8 cellular contexts compared by ENCODE assay signal in the genomic region with DNA sequence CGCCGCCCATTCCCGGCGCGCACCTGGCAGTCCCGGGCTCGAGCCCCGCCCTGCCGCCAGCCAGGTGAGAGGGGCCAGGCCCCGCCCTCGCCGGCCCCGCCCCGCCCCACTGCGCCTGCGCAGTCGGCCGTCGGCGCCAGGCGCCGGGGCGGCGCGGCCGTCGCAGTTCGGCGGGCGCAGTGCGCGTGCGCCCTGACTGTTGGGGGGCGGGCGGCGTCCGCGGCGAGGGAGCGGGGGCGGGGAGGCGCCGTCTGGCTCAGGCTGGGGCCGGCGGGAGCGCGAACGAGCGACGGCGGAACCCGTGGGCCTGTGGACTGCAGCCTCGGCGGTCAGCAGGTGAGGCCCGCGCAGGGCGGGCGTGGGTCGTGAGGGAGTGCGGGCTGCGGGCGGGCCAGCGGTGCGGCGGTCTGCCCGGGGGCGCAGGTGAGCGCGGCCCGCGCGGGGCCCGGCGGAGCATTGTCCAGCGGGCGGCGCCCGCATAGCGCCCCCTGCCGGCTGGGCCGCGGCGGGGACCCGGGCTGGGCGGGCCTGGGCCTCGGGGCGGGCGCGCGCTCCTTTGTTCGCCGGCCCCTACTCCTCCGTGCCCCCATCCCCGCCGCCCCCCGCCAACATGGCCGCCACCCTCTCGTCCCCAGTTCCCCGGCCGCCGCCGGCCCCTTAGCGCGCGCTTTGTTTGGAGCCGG. TPM values are rescaled to one million over a fixed set of nuclear protein-coding genes. Genes with fewer than 3 reads are reported as not detected.
DNase-seq lines count a peak whose midpoint lies in the region; ATAC-seq and TF ChIP-seq lines count a peak whose summit lies in the region.

A gene (plus strand): TSS at position 242 of the 683 bp plus-strand sequence. CDS start 38,096 bp downstream, outside the sequence.

- H2BK5ac ChIP-seq in neuronal stem cell (ENCODE audit: low read length): peak within 1 kb of the TSS; percentile 56

- TF ChIP-seq CTCF in subcutaneous adipose tissue (IDR thresholded peaks at IDR 0.05; ENCODE audit: low read depth): no peak

- peaks cover 2% of the 10 kb centered on the region for H3K79me1 ChIP-seq in neuronal stem cell (ENCODE audit: low read depth, low read length)

- H3K27ac ChIP-seq in SJCRH30 (peak within 1 kb of the TSS; percentile 80), neuronal stem cell (replicated peaks; ENCODE audit: low read length) (peak within 1 kb of the TSS; percentile 82)

- ATAC-seq in GM21576 (IDR thresholded peaks at IDR 0.05; ENCODE audit: unreplicated experiment): peak; percentile 76

- peak within 1 kb of the TSS; percentile 99 for H3K23ac ChIP-seq in neuronal stem cell (ENCODE audit: low read depth, low read length, poor library complexity)

- H2BK15ac ChIP-seq in neuronal stem cell (ENCODE audit: low read length): no peak within 1 kb of the TSS

- H3K4ac ChIP-seq in neuronal stem cell (ENCODE audit: low read length): no peak within 1 kb of the TSS

- no peak for TF ChIP-seq EP300 in Ishikawa (IDR thresholded peaks at IDR 0.05; ENCODE audit: borderline replicate concordance)

- no peaks in the 10 kb centered on the region for H3K27me3 ChIP-seq in SJCRH30
- peaks cover 0 to 10% (median 0%) of the 10 kb centered on the region in 3 experiments for H3K27me3 ChIP-seq in neuronal stem cell (ENCODE audit: control insufficient read depth in 3 of 3, insufficient read depth in 3 of 3, low read depth in 1 of 3, low read length in 3 of 3)

- WGBS in neuronal stem cell (ENCODE audit: extremely low coverage in 2 of 2, insufficient read length in 2 of 2, insufficient replicate concordance in 1 of 2), 2 donors: no CpG with 5 or more reads among the region's 106 CpGs

- no peak within 1 kb of the TSS for H4K91ac ChIP-seq in neuronal stem cell (ENCODE audit: low read depth, low read length, poor library complexity)

- H3K4me2 ChIP-seq in neuronal stem cell (ENCODE audit: insufficient read depth, low read length, poor library complexity, severe bottlenecking): peak within 1 kb of the TSS; percentile 72

- peaks cover 6% of the 10 kb centered on the region for H3K4me1 ChIP-seq in SJCRH30
- H3K4me1 ChIP-seq in neuronal stem cell (ENCODE audit: control insufficient read depth in 2 of 2, insufficient read depth in 1 of 2, low read depth in 1 of 2, low read length in 2 of 2): no peaks in the 10 kb centered on the region

- H3K4me3 ChIP-seq in SJCRH30 (peak within 1 kb of the TSS; percentile 72), neuronal stem cell (ENCODE audit: low read length in 2 of 2) (peak within 1 kb of the TSS; percentile 56 to 99)

- H3K9ac ChIP-seq in neuronal stem cell (ENCODE audit: low read depth, low read length, poor library complexity): peak within 1 kb of the TSS; percentile 91

- peak within 1 kb of the TSS; percentile 100 for H2AFZ ChIP-seq in neuronal stem cell (ENCODE audit: low read length)

- H3K9me3 ChIP-seq in SJCRH30 (replicated peaks): no peaks in the 10 kb centered on the region
- H3K9me3 ChIP-seq in neuronal stem cell (replicated peaks in 1 of 2; ENCODE audit: control insufficient read depth in 2 of 2, insufficient read depth in 1 of 2, low read depth in 1 of 2, low read length in 2 of 2): peaks cover 0 to 3% of the 10 kb centered on the region in 2 donors

- H2AK5ac ChIP-seq in neuronal stem cell (ENCODE audit: low read depth, low read length): no peak within 1 kb of the TSS

- H4K8ac ChIP-seq in neuronal stem cell (ENCODE audit: low read depth, low read length): peak within 1 kb of the TSS; percentile 88

- DNase-seq in ELF-1 (ENCODE audit: low read depth, low spot score): peak; percentile 36
- peak; percentile 84 to 86 for DNase-seq in SJCRH30
- peak; percentile 83 for DNase-seq in activated gamma-delta T cell treated with Interleukin-2 at 50 U/mL for 16 hours
- DNase-seq in foreskin melanocyte: peak; percentile 32
- peak; percentile 80 for DNase-seq in neuronal stem cell (ENCODE audit: low spot score)

- peak within 1 kb of the TSS; percentile 84 for H3K14ac ChIP-seq in neuronal stem cell (ENCODE audit: low read length)

- H3K18ac ChIP-seq in neuronal stem cell (ENCODE audit: low read length): peak within 1 kb of the TSS; percentile 100

- TF ChIP-seq RAD21 in Ishikawa (IDR thresholded peaks at IDR 0.05; ENCODE audit: low read depth): peak; percentile 11; the same call in 1 of the 2 replicates

- H2BK120ac ChIP-seq in neuronal stem cell (ENCODE audit: low read depth, low read length): no peak within 1 kb of the TSS

- H2BK12ac ChIP-seq in neuronal stem cell (ENCODE audit: low read length): no peak within 1 kb of the TSS

- H3K36me3 ChIP-seq in SJCRH30 (peaks cover 13% of the 10 kb centered on the region; the same call in 1 of the 2 replicates), neuronal stem cell (replicated peaks in 1 of 2; ENCODE audit: control insufficient read depth in 2 of 2, insufficient read depth in 2 of 2, low read length in 2 of 2) (peaks cover 3 to 23% of the 10 kb centered on the region in 2 donors)

TF ChIP-seq in Ishikawa, 13 proteins besides CTCF, POLR2A, EP300 and RAD21:
- TF ChIP-seq TEAD4 (IDR thresholded peaks at IDR 0.05) (no peak), CEBPB (IDR thresholded peaks at IDR 0.05) (no peak), EGR1 (IDR thresholded peaks at IDR 0.05) (peak; percentile 58; the same call in 1 of the 2 replicates), ZBTB7A (IDR thresholded peaks at IDR 0.05; ENCODE audit: low read depth) (0 out of 2 replicates have a peak, but pooled peaks have one; percentile 8), NFIC (IDR thresholded peaks at IDR 0.05) (no peak), FOXM1 (IDR thresholded peaks at IDR 0.05; ENCODE audit: borderline replicate concordance, low read depth) (no peak), YY1 (IDR thresholded peaks at IDR 0.05; ENCODE audit: low read depth) (peak; percentile 77), TAF1 (IDR thresholded peaks at IDR 0.05; ENCODE audit: low read depth) (no peak; the same call in 1 of the 2 replicates)
- TF ChIP-seq, protein P1, sequence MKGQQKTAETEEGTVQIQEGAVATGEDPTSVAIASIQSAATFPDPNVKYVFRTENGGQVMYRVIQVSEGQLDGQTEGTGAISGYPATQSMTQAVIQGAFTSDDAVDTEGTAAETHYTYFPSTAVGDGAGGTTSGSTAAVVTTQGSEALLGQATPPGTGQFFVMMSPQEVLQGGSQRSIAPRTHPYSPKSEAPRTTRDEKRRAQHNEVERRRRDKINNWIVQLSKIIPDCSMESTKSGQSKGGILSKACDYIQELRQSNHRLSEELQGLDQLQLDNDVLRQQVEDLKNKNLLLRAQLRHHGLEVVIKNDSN (IDR thresholded peaks at IDR 0.05): no peak
- TF ChIP-seq, protein P2, sequence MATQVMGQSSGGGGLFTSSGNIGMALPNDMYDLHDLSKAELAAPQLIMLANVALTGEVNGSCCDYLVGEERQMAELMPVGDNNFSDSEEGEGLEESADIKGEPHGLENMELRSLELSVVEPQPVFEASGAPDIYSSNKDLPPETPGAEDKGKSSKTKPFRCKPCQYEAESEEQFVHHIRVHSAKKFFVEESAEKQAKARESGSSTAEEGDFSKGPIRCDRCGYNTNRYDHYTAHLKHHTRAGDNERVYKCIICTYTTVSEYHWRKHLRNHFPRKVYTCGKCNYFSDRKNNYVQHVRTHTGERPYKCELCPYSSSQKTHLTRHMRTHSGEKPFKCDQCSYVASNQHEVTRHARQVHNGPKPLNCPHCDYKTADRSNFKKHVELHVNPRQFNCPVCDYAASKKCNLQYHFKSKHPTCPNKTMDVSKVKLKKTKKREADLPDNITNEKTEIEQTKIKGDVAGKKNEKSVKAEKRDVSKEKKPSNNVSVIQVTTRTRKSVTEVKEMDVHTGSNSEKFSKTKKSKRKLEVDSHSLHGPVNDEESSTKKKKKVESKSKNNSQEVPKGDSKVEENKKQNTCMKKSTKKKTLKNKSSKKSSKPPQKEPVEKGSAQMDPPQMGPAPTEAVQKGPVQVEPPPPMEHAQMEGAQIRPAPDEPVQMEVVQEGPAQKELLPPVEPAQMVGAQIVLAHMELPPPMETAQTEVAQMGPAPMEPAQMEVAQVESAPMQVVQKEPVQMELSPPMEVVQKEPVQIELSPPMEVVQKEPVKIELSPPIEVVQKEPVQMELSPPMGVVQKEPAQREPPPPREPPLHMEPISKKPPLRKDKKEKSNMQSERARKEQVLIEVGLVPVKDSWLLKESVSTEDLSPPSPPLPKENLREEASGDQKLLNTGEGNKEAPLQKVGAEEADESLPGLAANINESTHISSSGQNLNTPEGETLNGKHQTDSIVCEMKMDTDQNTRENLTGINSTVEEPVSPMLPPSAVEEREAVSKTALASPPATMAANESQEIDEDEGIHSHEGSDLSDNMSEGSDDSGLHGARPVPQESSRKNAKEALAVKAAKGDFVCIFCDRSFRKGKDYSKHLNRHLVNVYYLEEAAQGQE (IDR thresholded peaks at IDR 0.05; ENCODE audit: low read depth): no peak

RNA-seq across cellular contexts. Expression of the gene that starts here (rescaled TPM):
- 79.9 and 82.5 TPM in 2 replicates for total RNA-seq in SJCRH30 (2014; rRNA removed; shearing (Covaris generic))
- polyA plus RNA-seq in neuronal stem cell (2013, experiment 1 of 2): 40.6 TPM
- polyA plus RNA-seq in neuronal stem cell (2013, experiment 2 of 2): 41.4 TPM
- total RNA-seq in subcutaneous adipose tissue: 10 to 100 TPM; 55.5 to 67.1 (median 60.4) TPM

Comparison
In these comparisons a context has a peak if more than half of its experiments do, and no peak if none do; other contexts are left out.
1. Peak in every context shown above with its lines: DNase-seq, ATAC-seq, H3K4me3 ChIP-seq and H3K27ac ChIP-seq.
2. DNase-seq: peak in every context shown above with its lines; median percentile 85 in SJCRH30; 83 in activated gamma-delta T cell treated with Interleukin-2 at 50 U/mL for 16 hours; 80 in neuronal stem cell; 36 in ELF-1; 32 in foreskin melanocyte.